Comparison of ENCODE assay signal across 21 cellular contexts in the genomic region with DNA sequence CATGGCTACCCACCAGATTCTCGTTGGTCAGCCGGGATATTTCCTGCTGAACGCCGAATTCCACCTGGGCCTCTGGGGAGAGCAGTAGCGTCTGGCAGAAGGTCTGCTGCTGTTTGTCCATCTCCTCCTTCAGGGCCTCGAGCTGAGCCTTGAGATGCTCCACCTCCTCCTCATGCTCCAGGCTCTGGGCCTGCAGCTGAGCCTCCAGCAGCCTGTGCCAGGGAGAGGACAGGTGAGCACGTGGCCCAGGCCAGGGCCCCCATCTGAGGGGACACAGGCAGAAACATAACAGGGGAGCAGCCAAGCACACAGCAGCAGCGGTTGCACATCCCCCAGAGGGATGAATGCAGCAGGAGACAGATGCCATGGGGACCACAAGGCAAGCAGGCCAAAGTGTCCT.
"Had no signal": no experiment of that assay in that cellular context is flagged by ENCODE, and none has a peak within 500 bp of the region (broad histone marks: within the 10 kb centered on the region; RNA-seq: fewer than 3 reads in every experiment).

No MANE protein-coding gene starts in this region.

- H3K4me3 ChIP-seq: SJCRH30 had no signal

- DNase-seq: KBM-7, MV-4-11, NCI-H1092, NCI-H1105 treated with DMSO at 0.1 percent for 48 hours, NCI-H1417 treated with DMSO at 0.1 percent for 48 hours, NCI-H146, NCI-H1694 treated with DMSO at 0.1 percent for 48 hours, NCI-H1930, NCI-H2081, NCI-H2107, NCI-H226, NCI-H446, NCI-H510A, NCI-H524 treated with DMSO at 0.1 percent for 48 hours, NCI-H69, NCI-H774, SHP77 treated with DMSO at 0.1 percent for 48 hours, SJCRH30 had no signal

- H3K27ac ChIP-seq: RWPE1, SJCRH30 had no signal

- H3K36me3 ChIP-seq: SJCRH30 had no signal

- H3K27me3 ChIP-seq: SJCRH30 had no signal

- ATAC-seq: SK-N-SH treated with all-trans-retinoic acid at 6 μM for 48 hours had no signal

- H3K9me3 ChIP-seq: SJCRH30 had no signal

- FAIRE-seq: RCC 7860 had no signal
